8 cellular contexts compared by ENCODE assay signal in genomic region chr19:11673608-11674041, GRCh38.
DNase-seq lines count a peak whose midpoint lies in the region; ATAC-seq, FAIRE-seq and TF ChIP-seq lines count a peak whose summit lies in the region.

No MANE protein-coding gene starts in this region.

- WGBS in heart right ventricle, 2 donors = 0 to 3% methylated on average over 14 of the region's 14 CpGs
- 3 to 4% (median 3%) methylated on average over 14 of the region's 14 CpGs for WGBS in ovary, 3 donors

- no peak for TF ChIP-seq EP300 in ovary (IDR thresholded peaks at IDR 0.05)

- H3K9me3 Mint-ChIP-seq in activated naive CD8-positive, alpha-beta T cell treated with anti-CD3 and anti-CD28 coated beads, Interleukin-2, amount 10 ng/mL, durations not matched to agents 7 days and 5 days = peaks cover 10% of the 10 kb centered on the region

- peak overlapping the region; percentile 57 for H3K4me3 Mint-ChIP-seq in activated naive CD8-positive, alpha-beta T cell treated with anti-CD3 and anti-CD28 coated beads, Interleukin-2, amount 10 ng/mL, durations not matched to agents 7 days and 5 days

- H3K27me3 Mint-ChIP-seq in activated naive CD8-positive, alpha-beta T cell treated with anti-CD3 and anti-CD28 coated beads, Interleukin-2, amount 10 ng/mL, durations not matched to agents 7 days and 5 days = peaks cover 13% of the 10 kb centered on the region

- no peak for ATAC-seq in activated naive CD8-positive, alpha-beta T cell treated with anti-CD3 and anti-CD28 coated beads, Interleukin-2, amount 10 ng/mL, durations not matched to agents 7 days and 5 days (ENCODE audit: low read depth)
- ATAC-seq in heart right ventricle (peak; percentile 84 to 97 (median 94)), GM19467 (IDR thresholded peaks at IDR 0.05; ENCODE audit: unreplicated experiment) (no peak), HG02642 (IDR thresholded peaks at IDR 0.05; ENCODE audit: poor library complexity, unreplicated experiment) (no peak)

- TF ChIP-seq POLR2A in H54 (IDR thresholded peaks at IDR 0.05; ENCODE audit: low read depth, low read length) (no peak), ovary (IDR thresholded peaks at IDR 0.05) (no peak)

- H3K27ac ChIP-seq in heart right ventricle = peak overlapping the region in 7 of 10 donors; percentile 2 to 54 (median 30)
- H3K27ac ChIP-seq in ovary = no peak overlapping the region

- H3K4me1 ChIP-seq in heart right ventricle (peaks cover 0 to 14% (median 8%) of the 10 kb centered on the region in 9 donors), ovary (ENCODE audit: insufficient read depth) (peaks cover 3% of the 10 kb centered on the region)

- POLR2A ChIA-PET in activated naive CD8-positive, alpha-beta T cell treated with anti-CD3 and anti-CD28 coated beads, Interleukin-2, amount 10 ng/mL, durations not matched to agents 7 days and 5 days (lab: Charles Lee) = no interaction called here

- H3K27me3 ChIP-seq in heart right ventricle (peaks cover 0 to 19% (median 0%) of the 10 kb centered on the region in 7 donors), ovary (no peaks in the 10 kb centered on the region)

- H3K4me3 ChIP-seq in heart right ventricle (peak overlapping the region; percentile 36 to 73 (median 59)), ovary (peak overlapping the region; percentile 32)

- peak; percentile 82 for DNase-seq in AG08395 (ENCODE audit: low spot score)
- peak; percentile 18 for DNase-seq in H54 (ENCODE audit: insufficient read length, low spot score)
- no peak for DNase-seq in activated naive CD8-positive, alpha-beta T cell treated with anti-CD3 and anti-CD28 coated beads, Interleukin-2, amount 10 ng/mL, durations not matched to agents 7 days and 5 days
- peak; percentile 73 to 83 for DNase-seq in heart right ventricle
- DNase-seq in ovary = peak; percentile 76 to 81 (median 76)
- no peak for DNase-seq in activated CD4-positive, CD25-positive, alpha-beta regulatory T cell (lab: John Stamatoyannopoulos, UW)

- intact Hi-C loops in heart right ventricle (cut with DNase I) = loop anchor here in 4 of 10 donors (2.0 to 10.0 kb wide), 3 partner anchors 111 to 114 kb away; no protein-coding TSS in a partner anchor
- intact Hi-C loops in ovary (cut with DNase I) = loop anchor here in 1 of 4 donors (5.0 kb wide), 1 partner anchor 1771 kb away; no protein-coding TSS in a partner anchor

- no peak for FAIRE-seq in H54 (lab: Jason Lieb, UNC)

- TF ChIP-seq CTCF in heart right ventricle (IDR thresholded peaks at IDR 0.05) (peak; percentile 56 to 94 (median 81)), ovary (IDR thresholded peaks at IDR 0.05) (peak; percentile 51 to 66 (median 56))

- H3K4me1 Mint-ChIP-seq in activated naive CD8-positive, alpha-beta T cell treated with anti-CD3 and anti-CD28 coated beads, Interleukin-2, amount 10 ng/mL, durations not matched to agents 7 days and 5 days = peaks cover 4% of the 10 kb centered on the region

- no peaks in the 10 kb centered on the region for H3K36me3 Mint-ChIP-seq in activated naive CD8-positive, alpha-beta T cell treated with anti-CD3 and anti-CD28 coated beads, Interleukin-2, amount 10 ng/mL, durations not matched to agents 7 days and 5 days

- H3K36me3 ChIP-seq in heart right ventricle = no peaks in the 10 kb centered on the region
- no peaks in the 10 kb centered on the region for H3K36me3 ChIP-seq in ovary

- no peak overlapping the region for H3K27ac Mint-ChIP-seq in activated naive CD8-positive, alpha-beta T cell treated with anti-CD3 and anti-CD28 coated beads, Interleukin-2, amount 10 ng/mL, durations not matched to agents 7 days and 5 days

- H3K9me3 ChIP-seq in heart right ventricle (peaks cover 0 to 11% (median 0%) of the 10 kb centered on the region in 11 donors), ovary (no peaks in the 10 kb centered on the region)

Comparison
In these comparisons a context has a peak if more than half of its experiments do, and no peak if none do; other contexts are left out.
1. DNase-seq: peak in AG08395 (single experiment), H54 (single experiment), heart right ventricle (2 of 2) and ovary (5 of 5); none in activated naive CD8-positive, alpha-beta T cell treated with anti-CD3 and anti-CD28 coated beads, Interleukin-2, amount 10 ng/mL, durations not matched to agents 7 days and 5 days (single experiment) and activated CD4-positive, CD25-positive, alpha-beta regulatory T cell (0 of 4).
2. ATAC-seq: peak in heart right ventricle (8 of 8); none in activated naive CD8-positive, alpha-beta T cell treated with anti-CD3 and anti-CD28 coated beads, Interleukin-2, amount 10 ng/mL, durations not matched to agents 7 days and 5 days (single experiment), GM19467 (single experiment) and HG02642 (single experiment).
3. H3K27ac ChIP-seq: peak in heart right ventricle (7 of 10); none in ovary (0 of 2).